Comparison of ENCODE assay signal across 7 cellular contexts in the genomic region with DNA sequence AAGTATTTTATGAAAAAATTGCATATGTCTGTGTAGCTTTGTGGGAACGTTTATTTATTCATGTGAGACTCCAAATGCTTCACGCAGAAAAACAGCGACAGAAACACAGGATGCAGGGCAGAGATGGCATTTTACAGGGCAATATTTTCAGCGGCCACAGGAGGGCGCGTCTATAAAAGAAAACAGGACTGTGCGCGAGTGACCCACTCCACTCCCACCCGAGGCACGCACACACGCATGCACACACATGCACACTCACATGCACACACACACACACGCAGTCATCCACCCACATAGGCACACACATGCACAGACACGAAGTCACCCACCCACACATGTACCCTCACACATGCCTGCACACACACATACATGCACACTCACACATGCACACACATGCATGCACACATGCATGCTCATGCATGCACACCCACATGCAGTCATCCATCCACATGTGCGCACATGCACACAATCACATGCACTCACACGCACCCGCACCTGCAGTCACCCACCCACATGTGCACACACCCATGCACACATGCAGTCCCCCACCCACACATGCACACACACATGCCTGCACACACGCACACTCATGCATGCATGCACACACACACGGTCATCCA.
DNase-seq lines count a peak whose midpoint lies in the region; ATAC-seq, FAIRE-seq and TF ChIP-seq lines count a peak whose summit lies in the region.

No MANE protein-coding gene starts in this region.

- CTCF ChIA-PET in GM12878 (lab: Yijun Ruan, JAX) = interaction anchor here (1.1 kb wide), 1 partner anchor 42 kb away, joined by 3 read pairs; no protein-coding TSS in a partner anchor

- intact Hi-C loops in GM12878 (cut with micrococcal nuclease; ENCODE audit: unreplicated experiment) = loop anchor here (2.0 kb wide), 1 partner anchor 1544 kb away; no protein-coding TSS in a partner anchor

- peak; percentile 73 for DNase-seq in GM13977 (ENCODE audit: low spot score)
- peak; percentile 21 for DNase-seq in MM.1S
- peak; percentile 50 for DNase-seq in T-helper 9 cell
- DNase-seq in GM12878 (ENCODE audit: low read depth, low spot score) = no peak
- no peak for DNase-seq in keratinocyte (ENCODE audit: low read depth, low spot score)
- DNase-seq in stimulated activated CD4-positive, alpha-beta T cell treated with anti-CD3 and anti-CD28 coated beads, Interleukin-2, amount 100 ng/mL, for 24 hours = peak; percentile 69 to 74
- DNase-seq in dedifferentiated amniotic fluid mesenchymal stem cell (ENCODE audit: extremely low spot score) = no peak

- H3K36me3 ChIP-seq in MM.1S (replicated peaks; ENCODE audit: insufficient read depth, low read length) (no peaks in the 10 kb centered on the region), GM12878 (ENCODE audit: control insufficient read depth in 2 of 2, insufficient read depth in 2 of 2, low read length in 1 of 2) (no peaks in the 10 kb centered on the region), keratinocyte (ENCODE audit: control insufficient read depth in 2 of 2, extremely low read depth in 1 of 2, insufficient read depth in 2 of 2, low read length in 2 of 2) (no peaks in the 10 kb centered on the region)

- no peak for TF ChIP-seq POLR2A in GM12878 (IDR thresholded peaks at IDR 0.05; ENCODE audit: low read depth, low read length)

- in situ Hi-C loops in GM13977 (cut with MboI; ENCODE audit: low pct_unique_long_range_greater_than_20kb, low sequenced_read_pairs, unreplicated experiment) = no loop called here
- in situ Hi-C loops in GM12878 (cut with MboI) = no loop called here

- H3K27ac ChIP-seq in MM.1S (ENCODE audit: low read length) = no peak overlapping the region
- no peak overlapping the region for H3K27ac ChIP-seq in GM12878 (ENCODE audit: control insufficient read depth, insufficient read depth)
- H3K27ac ChIP-seq in keratinocyte (ENCODE audit: control insufficient read depth, insufficient read depth, low read length) = no peak overlapping the region

- H3K9me3 ChIP-seq in MM.1S (replicated peaks; ENCODE audit: insufficient read depth, low read length) = no peaks in the 10 kb centered on the region
- H3K9me3 ChIP-seq in GM12878 (replicated peaks; ENCODE audit: control insufficient read depth, insufficient read depth, low read length) = no peaks in the 10 kb centered on the region
- H3K9me3 ChIP-seq in keratinocyte (ENCODE audit: control insufficient read depth, low read depth, low read length) = no peaks in the 10 kb centered on the region

- H2AFZ ChIP-seq in MM.1S (ENCODE audit: low read length) = no peak overlapping the region
- H2AFZ ChIP-seq in GM12878 (ENCODE audit: control insufficient read depth, low read depth, low read length) = peak overlapping the region; percentile 63; the same call in 1 of the 2 replicates
- H2AFZ ChIP-seq in keratinocyte (ENCODE audit: control insufficient read depth, low read length) = peak overlapping the region; percentile 61

- H3K9me1 ChIP-seq in keratinocyte (ENCODE audit: control insufficient read depth, extremely low read depth, insufficient read depth, low read length) = no peaks in the 10 kb centered on the region

- H3K79me2 ChIP-seq in MM.1S (ENCODE audit: low read length) (no peaks in the 10 kb centered on the region), GM12878 (ENCODE audit: control insufficient read depth, insufficient read depth, low read length) (no peaks in the 10 kb centered on the region), keratinocyte (ENCODE audit: control insufficient read depth, insufficient read depth, low read length) (no peaks in the 10 kb centered on the region)

- H3K4me3 ChIP-seq in MM.1S (ENCODE audit: low read length) = no peak overlapping the region
- no peak overlapping the region for H3K4me3 ChIP-seq in GM12878
- H3K4me3 ChIP-seq in keratinocyte (ENCODE audit: control insufficient read depth in 2 of 3, extremely low read depth in 1 of 3, insufficient read depth in 2 of 3, low read depth in 1 of 3, low read length in 3 of 3) = peak overlapping the region in 2 of 3 experiments; percentile 54 to 56

- peak; percentile 81 for ATAC-seq in GM12878

- TF ChIP-seq EP300 in GM12878 (IDR thresholded peaks at IDR 0.05; ENCODE audit: borderline replicate concordance in 1 of 2, control insufficient read depth in 1 of 2, low read depth in 2 of 2, low read length in 2 of 2) = no peak

- no peaks in the 10 kb centered on the region for H3K9me2 ChIP-seq in MM.1S (replicated peaks; ENCODE audit: insufficient read depth, low read length)

- no peaks in the 10 kb centered on the region for H3K4me1 ChIP-seq in MM.1S (ENCODE audit: low read length)
- no peaks in the 10 kb centered on the region for H3K4me1 ChIP-seq in GM12878 (ENCODE audit: control insufficient read depth, insufficient read depth, low read length)
- H3K4me1 ChIP-seq in keratinocyte (ENCODE audit: control insufficient read depth, extremely low read depth, insufficient read depth, low read length) = peaks cover 6% of the 10 kb centered on the region

- H3F3A ChIP-seq in MM.1S (ENCODE audit: insufficient read depth, low read length) = no peaks in the 10 kb centered on the region

- peak; percentile 73 for TF ChIP-seq CTCF in GM13977 (IDR thresholded peaks at IDR 0.05; ENCODE audit: extremely low read depth, insufficient read depth, missing control alignments)
- peak; percentile 77 for TF ChIP-seq CTCF in MM.1S (IDR thresholded peaks at IDR 0.05; ENCODE audit: low read length)
- peak; percentile 63 to 69 (median 68); a peak in 5 of 6 replicates for TF ChIP-seq CTCF in GM12878 (IDR thresholded peaks at IDR 0.05 in 2 of 3, conservative IDR thresholded peaks at IDR 0.05 in 1 of 3; ENCODE audit: control insufficient read depth in 2 of 3, extremely low read depth in 1 of 3, insufficient read depth in 1 of 3, low read depth in 3 of 3, low read length in 3 of 3)
- peak; percentile 65 to 71 (median 68) for TF ChIP-seq CTCF in keratinocyte (optimal IDR thresholded peaks at IDR 0.05 in 1 of 3, IDR thresholded peaks at IDR 0.05 in 1 of 3, conservative IDR thresholded peaks at IDR 0.05 in 1 of 3; ENCODE audit: extremely low read depth in 1 of 3, insufficient read depth in 2 of 3, low read length in 3 of 3)

- BruUV-seq in GM12878 (replicated peaks; lab: Mats Ljungman, UMichigan) = no TSS peak

- dilution Hi-C loops in keratinocyte (cut with MboI; ENCODE audit: extremely low pct_ligation_motif_present, low sequenced_read_pairs) = no loop called here

- 16% methylated on average over 18 of the region's 18 CpGs for WGBS in GM12878 (ENCODE audit: insufficient coverage, insufficient replicate concordance, low lambda C conversion rate, missing lambda C conversion rate)

- no peak for FAIRE-seq in GM12878 (lab: Jason Lieb, UNC)
- peak; percentile 23 for FAIRE-seq in keratinocyte (lab: Jason Lieb, UNC)

- SMC1A ChIA-PET in GM12878 (lab: Charles Lee; ENCODE audit: uncharacterized antibody, unreplicated experiment) = interaction anchor here (0.6 to 1.0 kb wide), 2 partner anchors 41 to 127 kb away, joined by 3 to 4 read pairs; no protein-coding TSS in a partner anchor

- RAD21 ChIA-PET in GM12878 (lab: Charles Lee; ENCODE audit: unreplicated experiment) = interaction anchor here (1.4 kb wide), 1 partner anchor 1544 kb away, joined by 4 read pairs; no protein-coding TSS in a partner anchor

- H3K9ac ChIP-seq in MM.1S (ENCODE audit: low read length) (no peak overlapping the region), GM12878 (ENCODE audit: control insufficient read depth, insufficient read depth, low read length) (no peak overlapping the region), keratinocyte (ENCODE audit: control insufficient read depth, extremely low read depth, insufficient read depth, low read length) (peak overlapping the region; percentile 42)

- POLR2A ChIA-PET in GM12878 (lab: Charles Lee) = no interaction called here

- H3K27me3 ChIP-seq in MM.1S (replicated peaks; ENCODE audit: insufficient read depth, low read length) (peaks cover 69% of the 10 kb centered on the region), GM12878 (replicated peaks in 1 of 2; ENCODE audit: control insufficient read depth in 2 of 2, insufficient read depth in 2 of 2, low read length in 1 of 2) (no peaks in the 10 kb centered on the region), keratinocyte (ENCODE audit: control insufficient read depth, extremely low read depth, insufficient read depth, low read length) (no peaks in the 10 kb centered on the region)

- H4K20me1 ChIP-seq in MM.1S (ENCODE audit: insufficient read depth, low read length) (no peaks in the 10 kb centered on the region), GM12878 (ENCODE audit: control insufficient read depth, insufficient read depth) (no peaks in the 10 kb centered on the region), keratinocyte (ENCODE audit: control insufficient read depth, extremely low read depth, insufficient read depth, low read length) (no peaks in the 10 kb centered on the region)

- peak; percentile 64 for TF ChIP-seq RAD21 in GM12878 (IDR thresholded peaks at IDR 0.05; ENCODE audit: insufficient read depth, low read depth, low read length)

- no peak overlapping the region for H3K4me2 ChIP-seq in MM.1S (ENCODE audit: low read depth, low read length)
- peak overlapping the region; percentile 64 for H3K4me2 ChIP-seq in GM12878 (ENCODE audit: control insufficient read depth, insufficient read depth)
- H3K4me2 ChIP-seq in keratinocyte (ENCODE audit: control insufficient read depth, extremely low read depth, insufficient read depth, low read depth, low read length) = peak overlapping the region; percentile 81

TF ChIP-seq in GM12878, 131 proteins besides CTCF, POLR2A, EP300 and RAD21 (continues in another document):
- TF ChIP-seq CBX5 (IDR thresholded peaks at IDR 0.05; ENCODE audit: low read depth) (no peak), JUND (IDR thresholded peaks at IDR 0.05; ENCODE audit: low read depth, low read length) (no peak), POU2F2 (IDR thresholded peaks at IDR 0.05; ENCODE audit: borderline replicate concordance, low read depth, low read length) (0 out of 3 replicates have a peak, but pooled peaks have one; percentile 13), SMC3 (IDR thresholded peaks at IDR 0.05; ENCODE audit: borderline replicate concordance, low read length) (peak; percentile 57), TCF7 (IDR thresholded peaks at IDR 0.05; ENCODE audit: borderline replicate concordance) (no peak), HCFC1 (IDR thresholded peaks at IDR 0.05; ENCODE audit: low read length) (no peak), MTA3 (IDR thresholded peaks at IDR 0.05; ENCODE audit: borderline replicate concordance, low read length) (no peak)
- TF ChIP-seq, protein P1, sequence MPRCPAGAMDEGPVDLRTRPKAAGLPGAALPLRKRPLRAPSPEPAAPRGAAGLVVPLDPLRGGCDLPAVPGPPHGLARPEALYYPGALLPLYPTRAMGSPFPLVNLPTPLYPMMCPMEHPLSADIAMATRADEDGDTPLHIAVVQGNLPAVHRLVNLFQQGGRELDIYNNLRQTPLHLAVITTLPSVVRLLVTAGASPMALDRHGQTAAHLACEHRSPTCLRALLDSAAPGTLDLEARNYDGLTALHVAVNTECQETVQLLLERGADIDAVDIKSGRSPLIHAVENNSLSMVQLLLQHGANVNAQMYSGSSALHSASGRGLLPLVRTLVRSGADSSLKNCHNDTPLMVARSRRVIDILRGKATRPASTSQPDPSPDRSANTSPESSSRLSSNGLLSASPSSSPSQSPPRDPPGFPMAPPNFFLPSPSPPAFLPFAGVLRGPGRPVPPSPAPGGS (IDR thresholded peaks at IDR 0.05; ENCODE audit: borderline replicate concordance, insufficient read depth, low read depth, low read length, poor library complexity, severe bottlenecking) = peak; percentile 91

Comparison
In these comparisons a context has a peak if more than half of its experiments do, and no peak if none do; other contexts are left out.
1. DNase-seq: peak in GM13977 (single experiment), MM.1S (single experiment), T-helper 9 cell (single experiment) and stimulated activated CD4-positive, alpha-beta T cell treated with anti-CD3 and anti-CD28 coated beads, Interleukin-2, amount 100 ng/mL, for 24 hours (2 of 2); none in GM12878 (single experiment), keratinocyte (single experiment) and dedifferentiated amniotic fluid mesenchymal stem cell (single experiment).
2. H3K4me3 ChIP-seq: peak in keratinocyte (2 of 3); none in MM.1S (single experiment) and GM12878 (single experiment).
3. Peak in every context shown above with its lines, with median percentiles within 50 percentile points of each other: CTCF ChIP-seq.